Comparison of ENCODE assay signal across 8 cellular contexts in genomic region chr1:145917595-145917994, GRCh38. TPM values are rescaled to one million over a fixed set of nuclear protein-coding genes. Genes with fewer than 3 reads are reported as not detected.
A peak's percentile ranks its signal among the peaks of the same experiment; 100 is the strongest.
DNase-seq lines count a peak whose midpoint lies in the region; TF ChIP-seq lines count a peak whose summit lies in the region.

No MANE protein-coding gene starts in this region.

- WGBS in endodermal cell (ENCODE audit: insufficient coverage in 1 of 2, insufficient read length in 1 of 2), 2 experiments, result 87 to 100% methylated on average over 1 to 5 of the region's 5 CpGs

- no peaks in the 10 kb centered on the region for H3K9me3 Mint-ChIP-seq in CD4-positive, alpha-beta memory T cell
- H3K9me3 Mint-ChIP-seq in endodermal cell, result no peaks in the 10 kb centered on the region

- peak overlapping the region; percentile 79 for H3K27ac ChIP-seq in CD4-positive, alpha-beta memory T cell (ENCODE audit: low read depth, low read length)
- H3K27ac ChIP-seq in endodermal cell (ENCODE audit: low read depth, low read length) (no peak overlapping the region), neutrophil (peak overlapping the region; percentile 97)

- H3K9ac ChIP-seq in NT2/D1 (ENCODE audit: insufficient read length, low read depth), result peak overlapping the region; percentile 85
- peak overlapping the region; percentile 52 for H3K9ac ChIP-seq in endodermal cell (ENCODE audit: extremely low read depth, low read length, poor library complexity, severe bottlenecking)

- peaks cover 26 to 45% (median 35%) of the 10 kb centered on the region in 4 donors for H3K4me1 Mint-ChIP-seq in CD4-positive, alpha-beta memory T cell
- peaks cover 24% of the 10 kb centered on the region for H3K4me1 Mint-ChIP-seq in endodermal cell

- POLR2A ChIA-PET in CD4-positive, alpha-beta memory T cell (lab: Charles Lee; ENCODE audit: partially characterized antibody), result interaction anchor here (1.1 to 4.9 kb wide), 13 partner anchors 8 to 120 kb away, joined by 5 to 83 read pairs (median 13); partner anchors contain the start of genes ANKRD34A, ANKRD35, ITGA10 and LIX1L

- no peak for DNase-seq in CD4-positive, alpha-beta memory T cell
- DNase-seq in NT2/D1 (ENCODE audit: low read depth, low spot score) (no peak), endodermal cell (no peak), NCI-H2107 treated with DMSO at 0.1 percent for 48 hours (lab: John Stamatoyannopoulos, UW; ENCODE audit: unreplicated experiment) (no peak), DMS 273 (lab: John Stamatoyannopoulos, UW; ENCODE audit: unreplicated experiment) (no peak), NK-92 (lab: John Stamatoyannopoulos, UW; ENCODE audit: unreplicated experiment) (no peak)
- DNase-seq in activated CD4-positive, CD25-positive, alpha-beta regulatory T cell (lab: John Stamatoyannopoulos, UW), result no peak

- peak overlapping the region; percentile 91 to 97 (median 95) for H3K27ac Mint-ChIP-seq in CD4-positive, alpha-beta memory T cell
- H3K27ac Mint-ChIP-seq in endodermal cell, result no peak overlapping the region

- CTCF ChIA-PET in CD4-positive, alpha-beta memory T cell (lab: Charles Lee; ENCODE audit: partially characterized antibody), result interaction anchor here (0.6 to 5.5 kb wide), 4 partner anchors 54 to 116 kb away, joined by 3 to 45 read pairs (median 6); partner anchors contain the start of gene NUDT17

- TF ChIP-seq CTCF in endodermal cell (conservative IDR thresholded peaks at IDR 0.05), result no peak
- TF ChIP-seq CTCF in neutrophil (IDR thresholded peaks at IDR 0.05), result no peak

- H3K36me3 Mint-ChIP-seq in CD4-positive, alpha-beta memory T cell, result peaks cover 31 to 40% of the 10 kb centered on the region in 2 donors
- H3K36me3 Mint-ChIP-seq in endodermal cell (ENCODE audit: low read depth), result peaks cover 24% of the 10 kb centered on the region

- H3K36me3 ChIP-seq in CD4-positive, alpha-beta memory T cell (ENCODE audit: insufficient read depth, low read length), result peaks cover 7% of the 10 kb centered on the region
- peaks cover 21% of the 10 kb centered on the region for H3K36me3 ChIP-seq in NT2/D1 (ENCODE audit: insufficient read depth, insufficient read length, low read length)
- peaks cover 33% of the 10 kb centered on the region for H3K36me3 ChIP-seq in endodermal cell (ENCODE audit: control insufficient read depth, insufficient read depth, low read length)
- peaks cover 22% of the 10 kb centered on the region for H3K36me3 ChIP-seq in neutrophil

- peaks cover 28% of the 10 kb centered on the region for H3K4me1 ChIP-seq in CD4-positive, alpha-beta memory T cell (ENCODE audit: insufficient read depth, low read length)
- H3K4me1 ChIP-seq in NT2/D1 (ENCODE audit: insufficient read depth, insufficient read length) (peaks cover 13% of the 10 kb centered on the region), endodermal cell (ENCODE audit: control insufficient read depth, insufficient read depth, low read length) (peaks cover 8% of the 10 kb centered on the region), neutrophil (ENCODE audit: control insufficient read depth in 1 of 2, insufficient read depth in 1 of 2, low read depth in 1 of 2, low read length in 1 of 2) (peaks cover 37 to 40% of the 10 kb centered on the region in 2 experiments)

- no peaks in the 10 kb centered on the region for H3K27me3 ChIP-seq in CD4-positive, alpha-beta memory T cell (ENCODE audit: insufficient read depth, low read length)
- peaks cover 12% of the 10 kb centered on the region for H3K27me3 ChIP-seq in NT2/D1 (ENCODE audit: insufficient read depth, insufficient read length)
- H3K27me3 ChIP-seq in endodermal cell (ENCODE audit: control insufficient read depth, insufficient read depth, low read length, poor library complexity, severe bottlenecking), result no peaks in the 10 kb centered on the region
- no peaks in the 10 kb centered on the region for H3K27me3 ChIP-seq in neutrophil

- peak overlapping the region; percentile 79 to 96 for H3K4me3 ChIP-seq in CD4-positive, alpha-beta memory T cell (ENCODE audit: low read length in 2 of 2)
- peak overlapping the region; percentile 79 for H3K4me3 ChIP-seq in NT2/D1 (ENCODE audit: insufficient read length, low read depth)
- H3K4me3 ChIP-seq in endodermal cell (ENCODE audit: low read length), result peak overlapping the region; percentile 85
- H3K4me3 ChIP-seq in neutrophil (ENCODE audit: low read depth in 1 of 2, low read length in 1 of 2), result peak overlapping the region; percentile 86 to 92

- H3K4me3 Mint-ChIP-seq in CD4-positive, alpha-beta memory T cell, result peak overlapping the region; percentile 89 to 96 (median 92)
- H3K4me3 Mint-ChIP-seq in endodermal cell, result peak overlapping the region; percentile 83

- intact Hi-C loops in CD4-positive, alpha-beta memory T cell (cut with micrococcal nuclease), result loop anchor here (5.0 kb wide), 1 partner anchor 40 kb away; the partner anchor contains the start of gene LIX1L

- H3K9me3 ChIP-seq in CD4-positive, alpha-beta memory T cell (ENCODE audit: control insufficient read depth in 1 of 2, low read length in 2 of 2), result no peaks in the 10 kb centered on the region
- no peaks in the 10 kb centered on the region for H3K9me3 ChIP-seq in NT2/D1 (ENCODE audit: insufficient read depth, low read length)
- H3K9me3 ChIP-seq in endodermal cell (ENCODE audit: control insufficient read depth, low read length), result no peaks in the 10 kb centered on the region
- H3K9me3 ChIP-seq in neutrophil, result no peaks in the 10 kb centered on the region

- H3K27me3 Mint-ChIP-seq in CD4-positive, alpha-beta memory T cell, result no peaks in the 10 kb centered on the region
- no peaks in the 10 kb centered on the region for H3K27me3 Mint-ChIP-seq in endodermal cell (ENCODE audit: insufficient read depth)

RNA-seq across cellular contexts. Expression of gene PEX11B, which starts 0.9 kb away (rescaled TPM):
- 10 to 100 TPM; 34.7 to 38.7 TPM for total RNA-seq in CD4-positive, alpha-beta memory T cell
- polyA plus RNA-seq in CD4-positive, alpha-beta memory T cell, result 10 to 100 TPM; 54.4 to 55.3 TPM
- total RNA-seq in endodermal cell, result 10 to 100 TPM; 12.9 to 16.0 TPM
- 18.2 TPM for polyA plus RNA-seq in endodermal cell (2013, experiment 1 of 2)
- polyA plus RNA-seq in endodermal cell (2013, experiment 2 of 2), result 21.8 TPM

RNA-seq across cellular contexts. Expression of gene ITGA10, which starts 7.7 kb away (rescaled TPM):
- 1 to 10 TPM; 5.4 to 5.5 TPM for total RNA-seq in CD4-positive, alpha-beta memory T cell
- polyA plus RNA-seq in CD4-positive, alpha-beta memory T cell, result under 1 TPM; 0.17 to 0.30 TPM
- total RNA-seq in endodermal cell, result under 1 TPM; 0.18 to 0.33 TPM
- polyA plus RNA-seq in endodermal cell (2013, experiment 1 of 2), result 0.18 TPM
- 0.08 TPM for polyA plus RNA-seq in endodermal cell (2013, experiment 2 of 2)

RNA-seq across cellular contexts. Expression of gene RBM8A, which starts 9.7 kb away (rescaled TPM):
- total RNA-seq in CD4-positive, alpha-beta memory T cell, result 100 to 1,000 TPM; 116 to 122 TPM
- 100 to 1,000 TPM; 129 to 169 TPM for polyA plus RNA-seq in CD4-positive, alpha-beta memory T cell
- total RNA-seq in endodermal cell, result 100 to 1,000 TPM; 299 to 314 TPM
- 181 TPM for polyA plus RNA-seq in endodermal cell (2013, experiment 1 of 2)
- polyA plus RNA-seq in endodermal cell (2013, experiment 2 of 2), result 193 TPM

RNA-seq across cellular contexts. Expression of gene ANKRD35, which starts 31.9 kb away (rescaled TPM):
- not detected for total RNA-seq in CD4-positive, alpha-beta memory T cell
- polyA plus RNA-seq in CD4-positive, alpha-beta memory T cell, result under 1 TPM in 1 of 2 donors, not detected in 1; 0.34 TPM
- total RNA-seq in endodermal cell, result 1 to 10 TPM in 1 of 2 donors, under 1 TPM in 1; 0.88 to 1.4 TPM
- polyA plus RNA-seq in endodermal cell (2013, experiment 1 of 2), result 0.68 TPM
- 0.70 TPM for polyA plus RNA-seq in endodermal cell (2013, experiment 2 of 2)

RNA-seq across cellular contexts. Expression of gene LIX1L, which starts 40.2 kb away (rescaled TPM):
- 10 to 100 TPM; 64.5 to 66.1 TPM for total RNA-seq in CD4-positive, alpha-beta memory T cell
- 10 to 100 TPM; 35.3 to 35.7 TPM for polyA plus RNA-seq in CD4-positive, alpha-beta memory T cell
- 10 to 100 TPM; 16.6 to 21.3 TPM for total RNA-seq in endodermal cell
- 25.7 TPM for polyA plus RNA-seq in endodermal cell (2013, experiment 1 of 2)
- 28.8 TPM for polyA plus RNA-seq in endodermal cell (2013, experiment 2 of 2)

Comparison
In these comparisons a context has a peak if more than half of its experiments do, and no peak if none do; other contexts are left out.
1. RNA of gene ITGA10, which starts 7.7 kb away (total RNA-seq): 5.4 to 5.5 TPM in CD4-positive, alpha-beta memory T cell; 0.18 to 0.33 TPM in endodermal cell; every median in the first group is over 4 times any median in the second.
2. Peak in every context shown above with its lines, with median percentiles within 50 percentile points of each other: H3K4me3 ChIP-seq.